ENCODE assay signal across 12 cellular contexts in genomic region chr2:119349289-119349688, GRCh38.
"Had no signal": no experiment of that assay in that cellular context is flagged by ENCODE, and none has a peak within 500 bp of the region (broad histone marks: within the 10 kb centered on the region; RNA-seq: fewer than 3 reads in every experiment).

No MANE protein-coding gene starts in this region.

- H3K36me3 ChIP-seq: stomach had no signal

- H3K9me3 ChIP-seq: stomach had no signal

- H3K4me3 ChIP-seq: stomach had no signal

- H3K27me3 ChIP-seq: stomach had no signal

- FAIRE-seq: urothelium cell line had no signal

- DNase-seq: activated CD4-positive, alpha-beta memory T cell treated with anti-CD3 and anti-CD28 coated beads, Interleukin-2, amount 10 ng/mL, durations not matched to agents 7 days and 5 days; activated CD8-positive, alpha-beta memory T cell treated with anti-CD3 and anti-CD28 coated beads, Interleukin-2, amount 50 U/mL, for 4 hours; activated naive CD4-positive, alpha-beta T cell; cortex of kidney; effector memory CD4-positive, alpha-beta T cell; erythroblast; glutamatergic neuron; nephron progenitor cell; stomach; T-cell had no signal

- H3K27ac ChIP-seq: stomach, VCaP had no signal
